ENCODE assay signal across 15 cellular contexts in genomic region chr13:98959299-98959698, GRCh38. TPM values are rescaled to one million over a fixed set of nuclear protein-coding genes. Genes with fewer than 3 reads are reported as not detected.
DNase-seq lines count a peak whose midpoint lies in the region; ATAC-seq, FAIRE-seq and TF ChIP-seq lines count a peak whose summit lies in the region.
"Had no signal": no experiment of that assay in that cellular context is flagged by ENCODE, and none has a peak within 500 bp of the region (broad histone marks: within the 10 kb centered on the region; RNA-seq: fewer than 3 reads in every experiment).

No MANE protein-coding gene starts in this region.

- H3K4me3 ChIP-seq in right atrium auricular region (no peak overlapping the region), HepG2 (replicated peaks in 1 of 3; ENCODE audit: insufficient read depth in 1 of 3, low read depth in 2 of 3, low read length in 3 of 3) (no peak overlapping the region), upper lobe of left lung (no peak overlapping the region)

- no peaks in the 10 kb centered on the region for H3K9me3 ChIP-seq in right atrium auricular region
- H3K9me3 ChIP-seq in HepG2 (ENCODE audit: low read length): no peaks in the 10 kb centered on the region
- H3K9me3 ChIP-seq in upper lobe of left lung: no peaks in the 10 kb centered on the region
- H3K9me3 ChIP-seq: SK-N-SH had no signal

- H3K36me3 ChIP-seq in right atrium auricular region: no peaks in the 10 kb centered on the region
- no peaks in the 10 kb centered on the region for H3K36me3 ChIP-seq in HepG2 (replicated peaks in 1 of 2; ENCODE audit: control insufficient read depth in 1 of 2, insufficient read depth in 2 of 2, low read length in 2 of 2)
- H3K36me3 ChIP-seq in upper lobe of left lung: peaks cover 0 to 7% (median under 1%) of the 10 kb centered on the region in 4 donors

- no TSS peak for BruUV-seq in HepG2 (replicated peaks; lab: Mats Ljungman, UMichigan)

- H3K27ac ChIP-seq in right atrium auricular region (peak overlapping the region; percentile 56 to 71), HepG2 (ENCODE audit: extremely low read length, insufficient read depth, low read length) (no peak overlapping the region), upper lobe of left lung (peak overlapping the region; percentile 26 to 89 (median 48))

- in situ Hi-C loops in HepG2 (cut with HindIII; ENCODE audit: extremely low pct_ligation_motif_present, low pct_unique_long_range_greater_than_20kb): no loop called here

- CTCF ChIA-PET in HepG2 (lab: Yijun Ruan, JAX; ENCODE audit: low intra/inter-chr PET ratio, low total read pairs): no interaction called here

- no peaks in the 10 kb centered on the region for H4K20me1 ChIP-seq in HepG2 (ENCODE audit: insufficient read depth, low read length)

- POLR2A ChIA-PET in HepG2 (lab: Yijun Ruan, JAX): no interaction called here

- WGBS in HepG2 (ENCODE audit: low lambda C conversion rate): 39% methylated on average over 2 of the region's 2 CpGs
- 59 to 87% methylated on average over 2 of the region's 2 CpGs for WGBS in upper lobe of left lung, 2 donors

- H3K79me2 ChIP-seq in HepG2 (ENCODE audit: insufficient read depth, low read length): no peaks in the 10 kb centered on the region

- no peak overlapping the region for H2AFZ ChIP-seq in HepG2 (ENCODE audit: low read length)

- intact Hi-C loops in cardiac septum (cut with DNase I): no loop called here
- intact Hi-C loops in HepG2 (cut with micrococcal nuclease; ENCODE audit: unreplicated experiment): no loop called here

- DNase-seq in right atrium auricular region (ENCODE audit: low spot score): no peak
- no peak for DNase-seq in cardiac septum (ENCODE audit: low spot score)
- peak; percentile 38 for DNase-seq in NCI-H748 treated with DMSO at 0.1 percent for 48 hours (lab: John Stamatoyannopoulos, UW)
- DNase-seq in HepG2 (ENCODE audit: low spot score): no peak
- DNase-seq in upper lobe of left lung: no peak
- DNase-seq in NCI-H2029 (lab: John Stamatoyannopoulos, UW): no peak
- DNase-seq in frontal cortex (ENCODE audit: low spot score in 2 of 2): no peak
- DNase-seq: activated CD8-positive, alpha-beta memory T cell treated with anti-CD3 and anti-CD28 coated beads, Interleukin-2, amount 10 ng/mL, durations not matched to agents 7 days and 5 days; erythroblast; SK-N-SH; stimulated activated CD4-positive, alpha-beta T cell treated with anti-CD3 and anti-CD28 coated beads, Interleukin-4, amount 100 ng/mL, for 24 hours; stimulated activated naive B cell treated with anti-CD40 and anti-IgM and Interleukin-4, amounts not matched to agents 10 μg/mL and 1 μg/mL and 100 μg/mL, for 72 hours had no signal

- TF ChIP-seq RAD21 in HepG2 (CRISPR knock-in tag; IDR thresholded peaks at IDR 0.05): no peak

- TF ChIP-seq POLR2A in HepG2 (IDR thresholded peaks at IDR 0.05; ENCODE audit: insufficient read depth in 1 of 2, low read depth in 2 of 2, low read length in 2 of 2) (no peak), upper lobe of left lung (IDR thresholded peaks at IDR 0.05) (no peak)

- ATAC-seq in HepG2 (no peak), upper lobe of left lung (ENCODE audit: low FRiP score in 2 of 2) (no peak), GM19455 (IDR thresholded peaks at IDR 0.05; ENCODE audit: unreplicated experiment) (no peak)
- ATAC-seq: activated CD8-positive, alpha-beta memory T cell treated with anti-CD3 and anti-CD28 coated beads, Interleukin-2, amount 10 ng/mL, durations not matched to agents 7 days and 5 days; activated naive CD4-positive, alpha-beta T cell treated with anti-CD3 and anti-CD28 coated beads, Interleukin-2, amount 50 U/mL, for 72 hours; stimulated activated naive B cell treated with anti-CD40 and anti-IgM and Interleukin-4, amounts not matched to agents 10 μg/mL and 1 μg/mL and 100 μg/mL, for 72 hours had no signal

- TF ChIP-seq CTCF in right atrium auricular region (IDR thresholded peaks at IDR 0.05) (no peak), HepG2 (CRISPR knock-in tag; IDR thresholded peaks at IDR 0.05) (no peak), upper lobe of left lung (IDR thresholded peaks at IDR 0.05) (no peak)

- no peak overlapping the region for H3K9ac ChIP-seq in HepG2 (ENCODE audit: insufficient read depth, low read depth, low read length)
- H3K9ac ChIP-seq: SK-N-SH had no signal

- H3K4me1 ChIP-seq in right atrium auricular region (peaks cover 0 to 59% of the 10 kb centered on the region in 2 donors), HepG2 (ENCODE audit: insufficient read depth, low read length) (peaks cover 5% of the 10 kb centered on the region; the same call in 1 of the 2 replicates), upper lobe of left lung (peaks cover 25 to 49% (median 27%) of the 10 kb centered on the region in 4 donors)

- H3K4me2 ChIP-seq in HepG2 (ENCODE audit: low read depth, low read length): no peak overlapping the region
- H3K4me2 ChIP-seq: SK-N-SH had no signal

- no peak for TF ChIP-seq EP300 in HepG2 (IDR thresholded peaks at IDR 0.05; ENCODE audit: low read depth in 2 of 2, low read length in 2 of 2)
- TF ChIP-seq EP300 in HepG2 (CRISPR knock-in tag; IDR thresholded peaks at IDR 0.05; ENCODE audit: borderline replicate concordance): no peak
- TF ChIP-seq EP300 in upper lobe of left lung (IDR thresholded peaks at IDR 0.05): no peak

- no peak for FAIRE-seq in HepG2 (lab: Jason Lieb, UNC)
- no peak for FAIRE-seq in frontal cortex (lab: Jason Lieb, UNC)
- FAIRE-seq: GM12892 had no signal

- H3K27me3 ChIP-seq in right atrium auricular region: no peaks in the 10 kb centered on the region
- H3K27me3 ChIP-seq in HepG2 (ENCODE audit: control insufficient read depth in 1 of 2, insufficient read depth in 2 of 2, low read length in 2 of 2): no peaks in the 10 kb centered on the region
- H3K27me3 ChIP-seq in upper lobe of left lung: no peaks in the 10 kb centered on the region

TF ChIP-seq in HepG2, 621 proteins besides CTCF, POLR2A, EP300 and RAD21:
- TF ChIP-seq GABPA (IDR thresholded peaks at IDR 0.05; ENCODE audit: low read depth, low read length) (no peak), GABPA (CRISPR knock-in tag; IDR thresholded peaks at IDR 0.05; ENCODE audit: low read depth) (peak; percentile 77), MYPOP (CRISPR knock-in tag; IDR thresholded peaks at IDR 0.05) (no peak), NR2C2 (CRISPR knock-in tag; IDR thresholded peaks at IDR 0.05; ENCODE audit: borderline replicate concordance) (peak; percentile 75)

RNA-seq across cellular contexts. Expression of gene DOCK9, which starts 18.6 kb away (rescaled TPM):
- total RNA-seq in right atrium auricular region (10 to 100 TPM; 79.6 to 80.5 TPM), cardiac septum (30.6 TPM), HepG2 (2016; rRNA removed; fragmentation: Illumina TruSeq; extraction: Trizol) (0.97 and 2.0 TPM in 2 replicates), upper lobe of left lung (100 to 1,000 TPM; 155 to 284 (median 170) TPM), frontal cortex (162 TPM)
- 0.10 and 0.62 TPM in 2 replicates for total RNA-seq in HepG2 (2016; cell fraction: cytosol; rRNA removed; fragmentation: Illumina TruSeq; extraction: Trizol; ENCODE audit: low read depth)
- total RNA-seq in HepG2 (2016; cell fraction: insoluble cytoplasmic fraction; rRNA removed; fragmentation: Illumina TruSeq; extraction: Trizol): 1.1 and 1.3 TPM in 2 replicates
- 0.31 and 0.65 TPM in 2 replicates for total RNA-seq in HepG2 (2016; cell fraction: membrane; rRNA removed; fragmentation: Illumina TruSeq; extraction: Trizol)
- total RNA-seq in HepG2 (2016; cell fraction: nucleus; rRNA removed; fragmentation: Illumina TruSeq; extraction: Trizol): 1.1 and 1.3 TPM in 2 replicates
- 0.44 and 1.8 TPM in 2 replicates for polyA plus RNA-seq in HepG2 (2011; rRNA removed)
- polyA plus RNA-seq in HepG2 (2011; cell fraction: cytosol; rRNA removed): 0.90 and 0.91 TPM in 2 replicates
- 1.1 and 1.4 TPM in 2 replicates for polyA plus RNA-seq in HepG2 (2011; cell fraction: nucleus; rRNA removed)
- 1.4 and 2.1 TPM in 2 replicates for polyA plus RNA-seq in HepG2 (2012)
- polyA plus RNA-seq in HepG2 (2016; cell fraction: cytosol; fragmentation: Illumina TruSeq; extraction: Trizol; ENCODE audit: low read depth): 0.03 and 0.12 TPM in 2 replicates
- 0.71 and 1.6 TPM in 2 replicates for polyA plus RNA-seq in HepG2 (2016; cell fraction: insoluble cytoplasmic fraction; fragmentation: Illumina TruSeq; extraction: Trizol; ENCODE audit: low read depth)
- 0.06 and 0.08 TPM in 2 replicates for polyA plus RNA-seq in HepG2 (2016; cell fraction: membrane; fragmentation: Illumina TruSeq; extraction: Trizol; ENCODE audit: low read depth)
- 1.8 and 4.8 TPM in 2 replicates for polyA plus RNA-seq in HepG2 (2016; cell fraction: nucleus; fragmentation: Illumina TruSeq; extraction: Trizol; ENCODE audit: insufficient read depth, low read depth)
- 2.7 and 35.6 TPM in 2 replicates for polyA minus RNA-seq in HepG2 (2011; rRNA and poly(A)+ RNA removed; ENCODE audit: low replicate concordance)
- 1.1 and 1.3 TPM in 2 replicates for polyA minus RNA-seq in HepG2 (2011; cell fraction: cytosol; rRNA and poly(A)+ RNA removed)
- polyA minus RNA-seq in HepG2 (2011; cell fraction: nucleus; rRNA and poly(A)+ RNA removed): 2.4 and 5.8 TPM in 2 replicates

Comparison
In these comparisons a context has a peak if more than half of its experiments do, and no peak if none do; other contexts are left out.
1. RNA of gene DOCK9, which starts 18.6 kb away (total RNA-seq): 155 to 284 TPM in upper lobe of left lung, 162 TPM in frontal cortex (single experiment), 79.6 to 80.5 TPM in right atrium auricular region and 30.6 TPM in cardiac septum (single experiment); 0.10 to 2.0 TPM in HepG2; every median in the first group is over 10 times any median in the second.